1 cellular context compared by ENCODE assay signal in genomic region chr2:231411871-231412615, GRCh38.
TF ChIP-seq lines count a peak whose summit lies in the region.

No MANE protein-coding gene starts in this region.

TF ChIP-seq in HepG2, 621 proteins besides CTCF, POLR2A, EP300 and RAD21 (continued from another document and continues in another):
- no peak for TF ChIP-seq NCOA5 (CRISPR knock-in tag; IDR thresholded peaks at IDR 0.05)
- TF ChIP-seq ZNF530 (CRISPR knock-in tag; IDR thresholded peaks at IDR 0.05; ENCODE audit: low read depth): no peak
- no peak for TF ChIP-seq NFRKB (IDR thresholded peaks at IDR 0.05)
- TF ChIP-seq, protein P1, sequence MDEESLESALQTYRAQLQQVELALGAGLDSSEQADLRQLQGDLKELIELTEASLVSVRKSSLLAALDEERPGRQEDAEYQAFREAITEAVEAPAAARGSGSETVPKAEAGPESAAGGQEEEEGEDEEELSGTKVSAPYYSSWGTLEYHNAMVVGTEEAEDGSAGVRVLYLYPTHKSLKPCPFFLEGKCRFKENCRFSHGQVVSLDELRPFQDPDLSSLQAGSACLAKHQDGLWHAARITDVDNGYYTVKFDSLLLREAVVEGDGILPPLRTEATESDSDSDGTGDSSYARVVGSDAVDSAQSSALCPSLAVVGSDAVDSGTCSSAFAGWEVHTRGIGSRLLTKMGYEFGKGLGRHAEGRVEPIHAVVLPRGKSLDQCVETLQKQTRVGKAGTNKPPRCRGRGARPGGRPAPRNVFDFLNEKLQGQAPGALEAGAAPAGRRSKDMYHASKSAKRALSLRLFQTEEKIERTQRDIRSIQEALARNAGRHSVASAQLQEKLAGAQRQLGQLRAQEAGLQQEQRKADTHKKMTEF (CRISPR knock-in tag; IDR thresholded peaks at IDR 0.05): peak; percentile 69; the same call in 1 of the 2 replicates
- TF ChIP-seq ZNF431 (CRISPR knock-in tag; IDR thresholded peaks at IDR 0.05; ENCODE audit: borderline replicate concordance, low read depth): peak; percentile 35; the same call in 1 of the 2 replicates
- no peak for TF ChIP-seq TBX3 (IDR thresholded peaks at IDR 0.05; ENCODE audit: borderline replicate concordance)
- no peak for TF ChIP-seq KLF11 (CRISPR knock-in tag; IDR thresholded peaks at IDR 0.05)
- TF ChIP-seq MTF2 (CRISPR knock-in tag; IDR thresholded peaks at IDR 0.05; ENCODE audit: borderline replicate concordance): no peak
- TF ChIP-seq ZNF20 (CRISPR knock-in tag; IDR thresholded peaks at IDR 0.05): no peak
- TF ChIP-seq ZUFSP (CRISPR knock-in tag; IDR thresholded peaks at IDR 0.05; ENCODE audit: borderline replicate concordance): no peak
- no peak for TF ChIP-seq KDM6A (CRISPR knock-in tag; IDR thresholded peaks at IDR 0.05; ENCODE audit: low read depth)
- TF ChIP-seq ZNF136 (CRISPR knock-in tag; IDR thresholded peaks at IDR 0.05; ENCODE audit: low read depth): 0 out of 2 replicates have a peak, but pooled peaks have one; percentile 75
- no peak for TF ChIP-seq ARID2 (CRISPR knock-in tag; IDR thresholded peaks at IDR 0.05; ENCODE audit: borderline replicate concordance)
- no peak for TF ChIP-seq ZNF33A (CRISPR knock-in tag; IDR thresholded peaks at IDR 0.05; ENCODE audit: borderline replicate concordance)
- TF ChIP-seq, protein P2, sequence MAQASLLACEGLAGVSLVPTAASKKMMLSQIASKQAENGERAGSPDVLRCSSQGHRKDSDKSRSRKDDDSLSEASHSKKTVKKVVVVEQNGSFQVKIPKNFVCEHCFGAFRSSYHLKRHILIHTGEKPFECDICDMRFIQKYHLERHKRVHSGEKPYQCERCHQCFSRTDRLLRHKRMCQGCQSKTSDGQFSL (CRISPR knock-in tag; IDR thresholded peaks at IDR 0.05): peak; percentile 50; the same call in 1 of the 2 replicates
- TF ChIP-seq ZFP36 (IDR thresholded peaks at IDR 0.05; ENCODE audit: borderline replicate concordance, low read depth, low read length, partially characterized antibody): no peak
- no peak; the same call in 1 of the 2 replicates for TF ChIP-seq ZFX (CRISPR knock-in tag; IDR thresholded peaks at IDR 0.05; ENCODE audit: low read depth)
- no peak; the same call in 1 of the 2 replicates for TF ChIP-seq SRY (CRISPR knock-in tag; IDR thresholded peaks at IDR 0.05)
- TF ChIP-seq KDM4B (CRISPR knock-in tag; IDR thresholded peaks at IDR 0.05): no peak
- no peak for TF ChIP-seq PHF20 (CRISPR knock-in tag; IDR thresholded peaks at IDR 0.05)
- TF ChIP-seq ZNF709 (CRISPR knock-in tag; IDR thresholded peaks at IDR 0.05): no peak
- TF ChIP-seq JDP2 (CRISPR knock-in tag; IDR thresholded peaks at IDR 0.05; ENCODE audit: borderline replicate concordance): no peak
- TF ChIP-seq KDM3A (CRISPR knock-in tag; IDR thresholded peaks at IDR 0.05; ENCODE audit: low read depth): peak; percentile 75
- 0 out of 2 replicates have a peak, but pooled peaks have one; percentile 75 for TF ChIP-seq HBP1 (CRISPR knock-in tag; IDR thresholded peaks at IDR 0.05; ENCODE audit: low read depth)
- TF ChIP-seq JUND (CRISPR knock-in tag; IDR thresholded peaks at IDR 0.05): no peak
- TF ChIP-seq CREB3 (CRISPR knock-in tag; IDR thresholded peaks at IDR 0.05): no peak; the same call in 1 of the 2 replicates
- no peak for TF ChIP-seq TCF7L2 (IDR thresholded peaks at IDR 0.05; ENCODE audit: low read depth, low read length)
- TF ChIP-seq ZNF713 (CRISPR knock-in tag; IDR thresholded peaks at IDR 0.05): 0 out of 2 replicates have a peak, but pooled peaks have one; percentile 79
- no peak for TF ChIP-seq ZNF703 (CRISPR knock-in tag; IDR thresholded peaks at IDR 0.05; ENCODE audit: borderline replicate concordance)
- peak; percentile 93 for TF ChIP-seq MAZ (IDR thresholded peaks at IDR 0.05; ENCODE audit: borderline replicate concordance, low read depth, low read length)
- peak; percentile 91 for TF ChIP-seq MAZ (CRISPR knock-in tag; IDR thresholded peaks at IDR 0.05; ENCODE audit: low read depth)
- no peak for TF ChIP-seq ZNF460 (CRISPR knock-in tag; IDR thresholded peaks at IDR 0.05; ENCODE audit: borderline replicate concordance)
- no peak for TF ChIP-seq PAWR (CRISPR knock-in tag; IDR thresholded peaks at IDR 0.05; ENCODE audit: borderline replicate concordance)
- TF ChIP-seq ZNF841 (CRISPR knock-in tag; IDR thresholded peaks at IDR 0.05; ENCODE audit: borderline replicate concordance): no peak
- TF ChIP-seq ZSCAN22 (CRISPR knock-in tag; IDR thresholded peaks at IDR 0.05): no peak
- TF ChIP-seq ZNF574 (CRISPR knock-in tag; IDR thresholded peaks at IDR 0.05): peak; percentile 56; the same call in 1 of the 2 replicates
- TF ChIP-seq DNMT1 (CRISPR knock-in tag; IDR thresholded peaks at IDR 0.05): no peak
- TF ChIP-seq ELF1 (CRISPR knock-in tag; IDR thresholded peaks at IDR 0.05): no peak
- TF ChIP-seq SMAD3 (CRISPR knock-in tag; IDR thresholded peaks at IDR 0.05): no peak
- no peak for TF ChIP-seq REST (IDR thresholded peaks at IDR 0.05; ENCODE audit: borderline replicate concordance in 1 of 2, low read depth in 1 of 2, low read length in 2 of 2)
- TF ChIP-seq, protein P3, sequence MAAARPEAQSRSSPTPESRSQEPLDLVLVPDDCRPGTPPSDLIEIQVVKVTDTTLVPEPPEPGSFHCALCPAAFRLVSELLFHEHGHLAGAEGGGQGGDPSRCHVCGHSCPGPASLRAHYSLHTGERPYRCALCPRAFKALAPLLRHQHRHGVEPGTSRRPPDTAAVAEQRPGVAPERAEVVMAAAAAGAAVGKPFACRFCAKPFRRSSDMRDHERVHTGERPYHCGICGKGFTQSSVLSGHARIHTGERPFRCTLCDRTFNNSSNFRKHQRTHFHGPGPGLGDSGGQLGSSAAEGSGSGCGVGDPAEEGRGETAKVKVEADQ (CRISPR knock-in tag; IDR thresholded peaks at IDR 0.05; ENCODE audit: borderline replicate concordance): peak; percentile 29; the same call in 1 of the 2 replicates
- no peak for TF ChIP-seq ZFP37 (CRISPR knock-in tag; IDR thresholded peaks at IDR 0.05; ENCODE audit: borderline replicate concordance)
- TF ChIP-seq ZBTB7B (CRISPR knock-in tag; IDR thresholded peaks at IDR 0.05): peak; percentile 46
- no peak for TF ChIP-seq ZNF230 (CRISPR knock-in tag; IDR thresholded peaks at IDR 0.05)
- TF ChIP-seq IKZF4 (CRISPR knock-in tag; IDR thresholded peaks at IDR 0.05; ENCODE audit: borderline replicate concordance, low read depth, not compliant biosample characterization): peak; percentile 89
- no peak for TF ChIP-seq MXI1 (IDR thresholded peaks at IDR 0.05; ENCODE audit: borderline replicate concordance, low read depth, low read length)
- TF ChIP-seq, protein P4, sequence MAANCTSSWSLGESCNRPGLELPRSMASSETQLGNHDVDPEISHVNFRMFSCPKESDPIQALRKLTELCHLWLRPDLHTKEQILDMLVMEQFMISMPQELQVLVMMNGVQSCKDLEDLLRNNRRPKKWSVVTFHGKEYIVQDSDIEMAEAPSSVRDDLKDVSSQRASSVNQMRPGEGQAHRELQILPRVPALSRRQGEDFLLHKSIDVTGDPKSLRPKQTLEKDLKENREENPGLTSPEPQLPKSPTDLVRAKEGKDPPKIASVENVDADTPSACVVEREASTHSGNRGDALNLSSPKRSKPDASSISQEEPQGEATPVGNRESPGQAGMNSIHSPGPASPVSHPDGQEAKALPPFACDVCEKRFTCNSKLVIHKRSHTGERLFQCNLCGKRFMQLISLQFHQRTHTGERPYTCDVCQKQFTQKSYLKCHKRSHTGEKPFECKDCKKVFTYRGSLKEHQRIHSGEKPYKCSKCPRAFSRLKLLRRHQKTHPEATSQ (CRISPR knock-in tag; IDR thresholded peaks at IDR 0.05; ENCODE audit: borderline replicate concordance): 0 out of 2 replicates have a peak, but pooled peaks have one; percentile 18
